10 cellular contexts compared by ENCODE assay signal in the genomic region with DNA sequence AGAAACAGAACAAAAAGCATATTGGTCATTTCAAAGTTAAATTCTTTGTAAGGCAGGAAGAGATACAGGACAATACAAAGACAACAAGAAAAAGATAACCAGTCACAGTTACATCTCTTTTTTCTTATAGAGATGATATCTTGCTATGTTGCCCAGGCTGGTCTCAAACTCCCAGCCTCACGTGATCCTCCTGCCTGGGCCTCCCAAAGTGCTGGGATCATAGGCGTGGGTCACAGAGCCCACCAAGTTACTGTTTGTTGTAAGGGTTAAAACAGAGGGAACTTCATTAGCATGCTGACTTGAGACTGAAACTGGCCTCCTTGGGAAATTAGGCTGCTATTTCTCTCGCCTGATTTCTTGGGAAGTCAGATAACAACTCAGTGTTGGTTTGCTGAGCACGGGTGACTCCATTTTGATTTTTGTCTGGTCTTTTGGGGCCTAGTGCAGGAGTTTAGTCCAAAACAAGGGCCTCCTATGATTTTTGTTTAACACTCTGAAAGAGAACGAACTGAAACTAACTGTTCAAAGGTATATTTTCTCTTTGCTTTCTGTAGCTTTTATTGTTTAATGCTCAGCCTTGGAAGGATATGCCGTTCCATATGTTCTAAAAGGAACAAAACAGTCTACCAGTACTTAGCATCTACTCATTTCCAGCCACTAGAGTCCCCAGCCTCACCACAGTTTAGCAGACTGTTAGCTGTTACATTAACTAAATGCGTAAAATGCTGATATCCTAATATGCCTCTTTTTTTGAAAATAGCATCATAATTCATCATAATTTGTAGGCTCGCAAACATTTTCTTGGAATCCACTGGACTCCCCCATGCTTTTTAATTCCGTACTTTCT. TPM values are rescaled to one million over a fixed set of nuclear protein-coding genes. Genes with fewer than 3 reads are reported as not detected.
DNase-seq lines count a peak whose midpoint lies in the region; ATAC-seq, FAIRE-seq and TF ChIP-seq lines count a peak whose summit lies in the region.
"Had no signal": no experiment of that assay in that cellular context is flagged by ENCODE, and none has a peak within 500 bp of the region (broad histone marks: within the 10 kb centered on the region; RNA-seq: fewer than 3 reads in every experiment).

No MANE protein-coding gene starts in this region.

- no peaks in the 10 kb centered on the region for H3K27me3 Mint-ChIP-seq in activated B cell treated with CpG ODN at 0.5 μM for 24 hours

- no peaks in the 10 kb centered on the region for H3K36me3 Mint-ChIP-seq in activated B cell treated with CpG ODN at 0.5 μM for 24 hours (ENCODE audit: low read depth)

- 47 to 64% (median 59%) methylated on average over 9 of the region's 9 CpGs for WGBS in spleen, 5 donors

- H3K4me3 ChIP-seq in HL-60 (replicated peaks; ENCODE audit: insufficient read depth, low read length), result no peak overlapping the region
- no peak overlapping the region for H3K4me3 ChIP-seq in kidney (ENCODE audit: low read length in 2 of 2)
- H3K4me3 ChIP-seq in spleen, result peak overlapping the region in 1 of 8 donors; percentile 40
- H3K4me3 ChIP-seq in PC-9, result no peak overlapping the region

- POLR2A ChIA-PET in activated B cell treated with CpG ODN at 0.5 μM for 24 hours (lab: Charles Lee), result interaction anchor here (0.8 to 2.7 kb wide), 5 partner anchors 10 to 37 kb away, joined by 3 to 22 read pairs (median 5); a partner anchor contains a TSS
- POLR2A ChIA-PET in PC-9 (lab: Charles Lee; ENCODE audit: unreplicated experiment), result no interaction called here

- no peaks in the 10 kb centered on the region for H3K9me2 ChIP-seq in PC-9 (ENCODE audit: insufficient read depth)

- no peak for TF ChIP-seq CTCF in HL-60 (IDR thresholded peaks at IDR 0.05; ENCODE audit: insufficient read depth, low read length)
- TF ChIP-seq CTCF in activated B cell treated with CpG ODN at 0.5 μM for 24 hours (IDR thresholded peaks at IDR 0.05), result no peak
- no peak for TF ChIP-seq CTCF in kidney (IDR thresholded peaks at IDR 0.05; ENCODE audit: borderline replicate concordance, extremely low read depth, insufficient read depth)
- peak in 4 of 11 experiments; percentile 10 to 16 (median 12) for TF ChIP-seq CTCF in spleen (IDR thresholded peaks at IDR 0.05 in 8 of 11, conservative IDR thresholded peaks at IDR 0.05 in 3 of 11)
- no peak for TF ChIP-seq CTCF in PC-9 (conservative IDR thresholded peaks at IDR 0.05)

- no peaks in the 10 kb centered on the region for H3F3A ChIP-seq in PC-9 (ENCODE audit: insufficient read depth, low read depth)

- no peaks in the 10 kb centered on the region for H3K79me2 ChIP-seq in PC-9 (ENCODE audit: low read depth)

- H3K9me3 ChIP-seq in kidney (ENCODE audit: control insufficient read depth in 1 of 2, low read length in 2 of 2) (no peaks in the 10 kb centered on the region), spleen (no peaks in the 10 kb centered on the region), PC-9 (ENCODE audit: insufficient read depth, low read depth) (no peaks in the 10 kb centered on the region)

- H3K27me3 ChIP-seq in HL-60 (ENCODE audit: insufficient read depth, poor library complexity, severe bottlenecking) (no peaks in the 10 kb centered on the region), spleen (replicated peaks in 1 of 7) (no peaks in the 10 kb centered on the region), PC-9 (ENCODE audit: insufficient read depth, low read depth) (no peaks in the 10 kb centered on the region)

- H3K27ac ChIP-seq in HL-60 (replicated peaks), result 0 out of 2 replicates have a peak overlapping the region, but pooled peaks have one; percentile 10
- peak overlapping the region; percentile 84 to 93 for H3K27ac ChIP-seq in kidney (ENCODE audit: low read depth in 2 of 2, low read length in 2 of 2)
- H3K27ac ChIP-seq in spleen, result peak overlapping the region; percentile 35 to 90 (median 72)
- H3K27ac ChIP-seq in PC-9, result no peak overlapping the region

- peak overlapping the region in 1 of 2 donors; percentile 23 for H3K9ac ChIP-seq in kidney (ENCODE audit: low read length in 2 of 2)

- H3K4me2 ChIP-seq in PC-9, result no peak overlapping the region

- no peak overlapping the region for H2AFZ ChIP-seq in PC-9

- BruUV-seq in PC-9 (replicated peaks; lab: Mats Ljungman, UMichigan), result no TSS peak

- no peaks in the 10 kb centered on the region for H3K36me3 ChIP-seq in kidney (ENCODE audit: control insufficient read depth in 1 of 2, insufficient read depth in 2 of 2, low read length in 2 of 2)
- H3K36me3 ChIP-seq in spleen, result no peaks in the 10 kb centered on the region
- no peaks in the 10 kb centered on the region for H3K36me3 ChIP-seq in PC-9 (ENCODE audit: low read depth)

- H3K9me3 Mint-ChIP-seq in activated B cell treated with CpG ODN at 0.5 μM for 24 hours, result no peaks in the 10 kb centered on the region

- ATAC-seq in activated B cell treated with CpG ODN at 0.5 μM for 24 hours (ENCODE audit: low read depth) (no peak), HG02970 (IDR thresholded peaks at IDR 0.05; ENCODE audit: low FRiP score, unreplicated experiment) (no peak)

- FAIRE-seq in kidney (lab: Jason Lieb, UNC), result no peak

- H3K4me1 ChIP-seq in kidney (ENCODE audit: control insufficient read depth in 1 of 2, insufficient read depth in 1 of 2, low read depth in 1 of 2, low read length in 2 of 2) (peaks cover 15% of the 10 kb centered on the region in 2 donors), spleen (peaks cover 22 to 79% (median 54%) of the 10 kb centered on the region in 6 donors), PC-9 (replicated peaks; ENCODE audit: insufficient read depth) (no peaks in the 10 kb centered on the region)

- CTCF ChIA-PET in activated B cell treated with CpG ODN at 0.5 μM for 24 hours (lab: Charles Lee), result no interaction called here
- CTCF ChIA-PET in PC-9 (lab: Charles Lee), result interaction anchor here (0.7 kb wide), 1 partner anchor 22 kb away, joined by 3 read pairs; no protein-coding TSS in a partner anchor

- intact Hi-C loops in activated B cell treated with CpG ODN at 0.5 μM for 24 hours (cut with micrococcal nuclease) (no loop called here), kidney (cut with DNase I) (no loop called here), spleen (cut with DNase I; ENCODE audit: low total_unique reads) (no loop called here), PC-9 (cut with micrococcal nuclease; ENCODE audit: unreplicated experiment) (no loop called here)

- H4K20me1 ChIP-seq in PC-9 (ENCODE audit: insufficient read depth), result no peaks in the 10 kb centered on the region

- no peak for TF ChIP-seq POLR2A in spleen (IDR thresholded peaks at IDR 0.05)

- DNase-seq in HL-60 (ENCODE audit: low read depth in 1 of 2, low spot score in 1 of 2) (no peak), activated B cell treated with CpG ODN at 0.5 μM for 24 hours (no peak), kidney (no peak), spleen (no peak), NCI-H2227 (lab: John Stamatoyannopoulos, UW; ENCODE audit: unreplicated experiment) (no peak), PC-9 (no peak), NCI-H526 (lab: John Stamatoyannopoulos, UW) (no peak)
- DNase-seq: NCI-H774; stimulated activated CD8-positive, alpha-beta memory T cell treated with anti-CD3 and anti-CD28 coated beads, Interleukin-4, amount 100 ng/mL, for 48 hours had no signal

- peaks cover 56% of the 10 kb centered on the region for H3K4me1 Mint-ChIP-seq in activated B cell treated with CpG ODN at 0.5 μM for 24 hours

- peak overlapping the region; percentile 53 for H3K4me3 Mint-ChIP-seq in activated B cell treated with CpG ODN at 0.5 μM for 24 hours

- H3K27ac Mint-ChIP-seq in activated B cell treated with CpG ODN at 0.5 μM for 24 hours, result peak overlapping the region; percentile 38

RNA-seq across cellular contexts. Expression of a gene that starts 31.4 kb away (rescaled TPM):
- total RNA-seq in activated B cell treated with CpG ODN at 0.5 μM for 24 hours, result 60.7 and 79.6 TPM in 2 replicates
- 157 TPM for total RNA-seq in kidney
- polyA plus RNA-seq in kidney (ENCODE audit: insufficient read depth, low read depth, low replicate concordance), result 49.2 TPM
- 100 to 1,000 TPM; 152 to 202 (median 182) TPM for total RNA-seq in spleen
- 10 to 100 TPM; 14.5 to 37.6 (median 18.0) TPM for polyA plus RNA-seq in spleen
- 66.0 and 83.1 TPM in 2 replicates for total RNA-seq in PC-9 (2021)
